Comparison of ENCODE assay signal across 2 cellular contexts in genomic region chr9:98801969-98802371, GRCh38.
TF ChIP-seq lines count a peak whose summit lies in the region.

No MANE protein-coding gene starts in this region.

TF ChIP-seq in GM23338, 12 proteins besides CTCF, POLR2A, EP300 and RAD21 (continued from another document):
- TF ChIP-seq, protein P1, sequence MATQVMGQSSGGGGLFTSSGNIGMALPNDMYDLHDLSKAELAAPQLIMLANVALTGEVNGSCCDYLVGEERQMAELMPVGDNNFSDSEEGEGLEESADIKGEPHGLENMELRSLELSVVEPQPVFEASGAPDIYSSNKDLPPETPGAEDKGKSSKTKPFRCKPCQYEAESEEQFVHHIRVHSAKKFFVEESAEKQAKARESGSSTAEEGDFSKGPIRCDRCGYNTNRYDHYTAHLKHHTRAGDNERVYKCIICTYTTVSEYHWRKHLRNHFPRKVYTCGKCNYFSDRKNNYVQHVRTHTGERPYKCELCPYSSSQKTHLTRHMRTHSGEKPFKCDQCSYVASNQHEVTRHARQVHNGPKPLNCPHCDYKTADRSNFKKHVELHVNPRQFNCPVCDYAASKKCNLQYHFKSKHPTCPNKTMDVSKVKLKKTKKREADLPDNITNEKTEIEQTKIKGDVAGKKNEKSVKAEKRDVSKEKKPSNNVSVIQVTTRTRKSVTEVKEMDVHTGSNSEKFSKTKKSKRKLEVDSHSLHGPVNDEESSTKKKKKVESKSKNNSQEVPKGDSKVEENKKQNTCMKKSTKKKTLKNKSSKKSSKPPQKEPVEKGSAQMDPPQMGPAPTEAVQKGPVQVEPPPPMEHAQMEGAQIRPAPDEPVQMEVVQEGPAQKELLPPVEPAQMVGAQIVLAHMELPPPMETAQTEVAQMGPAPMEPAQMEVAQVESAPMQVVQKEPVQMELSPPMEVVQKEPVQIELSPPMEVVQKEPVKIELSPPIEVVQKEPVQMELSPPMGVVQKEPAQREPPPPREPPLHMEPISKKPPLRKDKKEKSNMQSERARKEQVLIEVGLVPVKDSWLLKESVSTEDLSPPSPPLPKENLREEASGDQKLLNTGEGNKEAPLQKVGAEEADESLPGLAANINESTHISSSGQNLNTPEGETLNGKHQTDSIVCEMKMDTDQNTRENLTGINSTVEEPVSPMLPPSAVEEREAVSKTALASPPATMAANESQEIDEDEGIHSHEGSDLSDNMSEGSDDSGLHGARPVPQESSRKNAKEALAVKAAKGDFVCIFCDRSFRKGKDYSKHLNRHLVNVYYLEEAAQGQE (IDR thresholded peaks at IDR 0.05; ENCODE audit: unreplicated experiment), result no peak
- TF ChIP-seq ZNF331 (CRISPR knock-in tag; IDR thresholded peaks at IDR 0.05; ENCODE audit: low read depth), result no peak
- TF ChIP-seq ZNF462 (CRISPR knock-in tag; IDR thresholded peaks at IDR 0.05), result no peak
- TF ChIP-seq ETS1 (IDR thresholded peaks at IDR 0.05), result no peak
- TF ChIP-seq CREB1 (CRISPR knock-in tag; IDR thresholded peaks at IDR 0.05; ENCODE audit: low read depth), result no peak
- no peak for TF ChIP-seq ZNF114 (CRISPR knock-in tag; IDR thresholded peaks at IDR 0.05)
- no peak for TF ChIP-seq JUNB (IDR thresholded peaks at IDR 0.05; ENCODE audit: unreplicated experiment)
- TF ChIP-seq POLR2AphosphoS5 (IDR thresholded peaks at IDR 0.05; ENCODE audit: low read depth), result no peak
TF ChIP-seq in GM23338: peak in this region for 0.

TF ChIP-seq in SK-N-SH treated with all-trans-retinoic acid at 6 μM for 48 hours, 23 proteins besides CTCF, POLR2A, EP300 and RAD21 (continued from another document):
- TF ChIP-seq, protein P2, sequence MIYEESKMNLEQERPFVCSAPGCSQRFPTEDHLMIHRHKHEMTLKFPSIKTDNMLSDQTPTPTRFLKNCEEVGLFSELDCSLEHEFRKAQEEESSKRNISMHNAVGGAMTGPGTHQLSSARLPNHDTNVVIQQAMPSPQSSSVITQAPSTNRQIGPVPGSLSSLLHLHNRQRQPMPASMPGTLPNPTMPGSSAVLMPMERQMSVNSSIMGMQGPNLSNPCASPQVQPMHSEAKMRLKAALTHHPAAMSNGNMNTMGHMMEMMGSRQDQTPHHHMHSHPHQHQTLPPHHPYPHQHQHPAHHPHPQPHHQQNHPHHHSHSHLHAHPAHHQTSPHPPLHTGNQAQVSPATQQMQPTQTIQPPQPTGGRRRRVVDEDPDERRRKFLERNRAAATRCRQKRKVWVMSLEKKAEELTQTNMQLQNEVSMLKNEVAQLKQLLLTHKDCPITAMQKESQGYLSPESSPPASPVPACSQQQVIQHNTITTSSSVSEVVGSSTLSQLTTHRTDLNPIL (CRISPR knock-in tag; IDR thresholded peaks at IDR 0.05; ENCODE audit: low read depth), result no peak
TF ChIP-seq in SK-N-SH treated with all-trans-retinoic acid at 6 μM for 48 hours: peak in this region for 0.
